ENCODE assay signal across 20 cellular contexts in genomic region chr2:69571189-69571588, GRCh38.
DNase-seq lines count a peak whose midpoint lies in the region; ATAC-seq and TF ChIP-seq lines count a peak whose summit lies in the region.
"Had no signal": no experiment of that assay in that cellular context is flagged by ENCODE, and none has a peak within 500 bp of the region (broad histone marks: within the 10 kb centered on the region; RNA-seq: fewer than 3 reads in every experiment).

No MANE protein-coding gene starts in this region.

- peaks cover 8% of the 10 kb centered on the region for H3K36me3 Mint-ChIP-seq in activated CD4-positive, alpha-beta T cell treated with anti-CD3 and anti-CD28 coated beads for 36 hours (ENCODE audit: low read depth)
- H3K36me3 Mint-ChIP-seq in CD8-positive, alpha-beta T cell, result peaks cover 26% of the 10 kb centered on the region
- peaks cover 26% of the 10 kb centered on the region for H3K36me3 Mint-ChIP-seq in activated CD8-positive, alpha-beta T cell treated with anti-CD3 and anti-CD28 coated beads, Interleukin-2, amount 10 ng/mL, durations not matched to agents 7 days and 5 days (ENCODE audit: low read depth)
- peaks cover 0 to 44% (median 0%) of the 10 kb centered on the region in 3 donors for H3K36me3 Mint-ChIP-seq in naive thymus-derived CD8-positive, alpha-beta T cell
- H3K36me3 Mint-ChIP-seq: WTC11 had no signal

- H3K9me3 ChIP-seq in CD8-positive, alpha-beta T cell (ENCODE audit: low read length), result no peaks in the 10 kb centered on the region
- H3K9me3 ChIP-seq in adrenal gland (replicated peaks in 1 of 3), result no peaks in the 10 kb centered on the region
- H3K9me3 ChIP-seq: BLaER1, esophagus muscularis mucosa, gastrocnemius medialis had no signal

- CTCF ChIA-PET in activated CD4-positive, alpha-beta T cell treated with anti-CD3 and anti-CD28 coated beads for 36 hours (lab: Charles Lee), result interaction anchor here (0.7 to 1.6 kb wide), 7 partner anchors 9 to 154 kb away, joined by 3 to 5 read pairs (median 4); no protein-coding TSS in a partner anchor
- CTCF ChIA-PET in CD8-positive, alpha-beta T cell (lab: Charles Lee), result interaction anchor here (0.7 to 1.9 kb wide), 3 partner anchors 11 to 251 kb away, joined by 4 to 8 read pairs (median 7); no protein-coding TSS in a partner anchor
- CTCF ChIA-PET in activated CD8-positive, alpha-beta T cell treated with anti-CD3 and anti-CD28 coated beads, Interleukin-2, amount 10 ng/mL, durations not matched to agents 7 days and 5 days (lab: Charles Lee), result interaction anchor here (0.6 to 8.8 kb wide), 6 partner anchors 11 to 154 kb away, joined by 3 to 219 read pairs (median 3); no protein-coding TSS in a partner anchor

- intact Hi-C loops in activated CD4-positive, alpha-beta T cell treated with anti-CD3 and anti-CD28 coated beads for 36 hours (cut with DNase I, micrococcal nuclease), result no loop called here
- intact Hi-C loops in CD8-positive, alpha-beta T cell (cut with DNase I, micrococcal nuclease), result no loop called here
- intact Hi-C loops in adrenal gland (cut with DNase I), result loop anchor here in 1 of 2 donors (10.0 kb wide), 1 partner anchor 74 kb away; the partner anchor contains the start of gene AAK1

- H3K9me3 Mint-ChIP-seq in activated CD4-positive, alpha-beta T cell treated with anti-CD3 and anti-CD28 coated beads for 36 hours (ENCODE audit: low read depth), result no peaks in the 10 kb centered on the region
- no peaks in the 10 kb centered on the region for H3K9me3 Mint-ChIP-seq in CD8-positive, alpha-beta T cell
- H3K9me3 Mint-ChIP-seq in activated CD8-positive, alpha-beta T cell treated with anti-CD3 and anti-CD28 coated beads, Interleukin-2, amount 10 ng/mL, durations not matched to agents 7 days and 5 days (ENCODE audit: insufficient read depth), result no peaks in the 10 kb centered on the region
- H3K9me3 Mint-ChIP-seq in naive thymus-derived CD8-positive, alpha-beta T cell, result no peaks in the 10 kb centered on the region
- H3K9me3 Mint-ChIP-seq: WTC11 had no signal

- no peaks in the 10 kb centered on the region for H3K27me3 Mint-ChIP-seq in activated CD4-positive, alpha-beta T cell treated with anti-CD3 and anti-CD28 coated beads for 36 hours
- H3K27me3 Mint-ChIP-seq in CD8-positive, alpha-beta T cell (ENCODE audit: low read depth), result no peaks in the 10 kb centered on the region
- H3K27me3 Mint-ChIP-seq in activated CD8-positive, alpha-beta T cell treated with anti-CD3 and anti-CD28 coated beads, Interleukin-2, amount 10 ng/mL, durations not matched to agents 7 days and 5 days (ENCODE audit: low read depth), result no peaks in the 10 kb centered on the region
- no peaks in the 10 kb centered on the region for H3K27me3 Mint-ChIP-seq in naive thymus-derived CD8-positive, alpha-beta T cell

- DNase-seq in activated CD4-positive, alpha-beta T cell treated with anti-CD3 and anti-CD28 coated beads for 36 hours, result no peak
- no peak for DNase-seq in activated CD4-positive, alpha-beta T cell treated with anti-CD3 and anti-CD28 coated beads, Interleukin-2, amount 50 U/mL, for 1 hour
- no peak for DNase-seq in CD8-positive, alpha-beta T cell
- no peak for DNase-seq in activated CD8-positive, alpha-beta T cell treated with anti-CD3 and anti-CD28 coated beads, Interleukin-2, amount 10 ng/mL, durations not matched to agents 7 days and 5 days
- DNase-seq in naive thymus-derived CD8-positive, alpha-beta T cell, result no peak
- DNase-seq in adrenal gland (no peak), DMS153 treated with DMSO at 0.1 percent for 48 hours (lab: John Stamatoyannopoulos, UW; ENCODE audit: unreplicated experiment) (no peak)
- DNase-seq: amygdala, DMS53, GOT3, NCI-H187, NCI-H2227 treated with DMSO at 0.1 percent for 48 hours, right cardiac atrium, SHP77 had no signal

- H3K36me3 ChIP-seq in CD8-positive, alpha-beta T cell (ENCODE audit: insufficient read depth, low read length), result no peaks in the 10 kb centered on the region
- H3K36me3 ChIP-seq in adrenal gland (replicated peaks in 1 of 2), result no peaks in the 10 kb centered on the region
- H3K36me3 ChIP-seq: cardiac muscle cell, esophagus muscularis mucosa, gastrocnemius medialis had no signal

- peaks cover 76% of the 10 kb centered on the region for H3K4me1 Mint-ChIP-seq in activated CD4-positive, alpha-beta T cell treated with anti-CD3 and anti-CD28 coated beads for 36 hours
- peaks cover 83% of the 10 kb centered on the region for H3K4me1 Mint-ChIP-seq in CD8-positive, alpha-beta T cell (ENCODE audit: low read depth)
- peaks cover 55% of the 10 kb centered on the region for H3K4me1 Mint-ChIP-seq in activated CD8-positive, alpha-beta T cell treated with anti-CD3 and anti-CD28 coated beads, Interleukin-2, amount 10 ng/mL, durations not matched to agents 7 days and 5 days (ENCODE audit: low read depth)
- H3K4me1 Mint-ChIP-seq in naive thymus-derived CD8-positive, alpha-beta T cell, result peaks cover 59 to 93% (median 86%) of the 10 kb centered on the region in 4 donors

- TF ChIP-seq CTCF in CD8-positive, alpha-beta T cell (IDR thresholded peaks at IDR 0.05), result no peak
- TF ChIP-seq CTCF in adrenal gland (IDR thresholded peaks at IDR 0.05), result no peak

- H3K4me1 ChIP-seq in CD8-positive, alpha-beta T cell (ENCODE audit: insufficient read depth, low read length), result peaks cover 71% of the 10 kb centered on the region
- H3K4me1 ChIP-seq in adrenal gland (replicated peaks in 1 of 2), result peaks cover 0 to 26% of the 10 kb centered on the region in 2 donors

- no peak overlapping the region for H3K27ac ChIP-seq in CD8-positive, alpha-beta T cell (ENCODE audit: low read depth, low read length)
- no peak overlapping the region for H3K27ac ChIP-seq in adrenal gland
- H3K27ac ChIP-seq: BLaER1, cardiac muscle cell, esophagus muscularis mucosa had no signal

- H3K27ac Mint-ChIP-seq in activated CD4-positive, alpha-beta T cell treated with anti-CD3 and anti-CD28 coated beads for 36 hours, result peak overlapping the region; percentile 19
- peak overlapping the region; percentile 91 for H3K27ac Mint-ChIP-seq in CD8-positive, alpha-beta T cell
- peak overlapping the region; percentile 53 for H3K27ac Mint-ChIP-seq in activated CD8-positive, alpha-beta T cell treated with anti-CD3 and anti-CD28 coated beads, Interleukin-2, amount 10 ng/mL, durations not matched to agents 7 days and 5 days
- H3K27ac Mint-ChIP-seq in naive thymus-derived CD8-positive, alpha-beta T cell, result peak overlapping the region; percentile 21 to 90 (median 82)
- H3K27ac Mint-ChIP-seq: WTC11 had no signal

- peak; percentile 17 for ATAC-seq in activated CD4-positive, alpha-beta T cell treated with anti-CD3 and anti-CD28 coated beads for 36 hours
- ATAC-seq in CD8-positive, alpha-beta T cell, result peak; percentile 48
- peak; percentile 64 for ATAC-seq in activated CD8-positive, alpha-beta T cell treated with anti-CD3 and anti-CD28 coated beads, Interleukin-2, amount 10 ng/mL, durations not matched to agents 7 days and 5 days
- peak; percentile 43 to 69 for ATAC-seq in naive thymus-derived CD8-positive, alpha-beta T cell
- ATAC-seq in HG02763 (IDR thresholded peaks at IDR 0.05; ENCODE audit: unreplicated experiment), result no peak
- ATAC-seq: right cardiac atrium, WTC11 had no signal

- no peak overlapping the region for H3K4me3 Mint-ChIP-seq in activated CD4-positive, alpha-beta T cell treated with anti-CD3 and anti-CD28 coated beads for 36 hours
- H3K4me3 Mint-ChIP-seq in CD8-positive, alpha-beta T cell, result peak overlapping the region; percentile 47
- H3K4me3 Mint-ChIP-seq in activated CD8-positive, alpha-beta T cell treated with anti-CD3 and anti-CD28 coated beads, Interleukin-2, amount 10 ng/mL, durations not matched to agents 7 days and 5 days, result no peak overlapping the region
- H3K4me3 Mint-ChIP-seq in naive thymus-derived CD8-positive, alpha-beta T cell, result peak overlapping the region in 8 of 10 donors; percentile 25 to 80 (median 48)
- H3K4me3 Mint-ChIP-seq: WTC11 had no signal

- no peaks in the 10 kb centered on the region for H3K27me3 ChIP-seq in CD8-positive, alpha-beta T cell (ENCODE audit: insufficient read depth, low read length)
- no peaks in the 10 kb centered on the region for H3K27me3 ChIP-seq in adrenal gland
- H3K27me3 ChIP-seq: BLaER1, cardiac muscle cell, esophagus muscularis mucosa, gastrocnemius medialis had no signal

- no peak overlapping the region for H3K4me3 ChIP-seq in CD8-positive, alpha-beta T cell (ENCODE audit: low read depth, low read length)
- no peak overlapping the region for H3K4me3 ChIP-seq in adrenal gland
- H3K4me3 ChIP-seq: BLaER1, cardiac muscle cell, esophagus muscularis mucosa, gastrocnemius medialis had no signal

- 98 to 100% (median 100%) methylated on average over 1 of the region's 1 CpG for WGBS in adrenal gland, 4 donors

- POLR2A ChIA-PET in activated CD4-positive, alpha-beta T cell treated with anti-CD3 and anti-CD28 coated beads for 36 hours (lab: Charles Lee), result no interaction called here
- POLR2A ChIA-PET in CD8-positive, alpha-beta T cell (lab: Charles Lee), result interaction anchor here (0.6 to 2.2 kb wide), 9 partner anchors 9 to 427 kb away, joined by 3 to 7 read pairs (median 4); partner anchors contain the start of gene NFU1
- POLR2A ChIA-PET in activated CD8-positive, alpha-beta T cell treated with anti-CD3 and anti-CD28 coated beads, Interleukin-2, amount 10 ng/mL, durations not matched to agents 7 days and 5 days (lab: Charles Lee), result interaction anchor here (0.5 to 1.0 kb wide), 2 partner anchors 148 to 658 kb away, joined by 4 read pairs; no protein-coding TSS in a partner anchor
- POLR2A ChIA-PET in naive thymus-derived CD8-positive, alpha-beta T cell (lab: Charles Lee), result interaction anchor here (1.9 kb wide), 1 partner anchor 73 kb away, joined by 5 read pairs; the partner anchor contains the start of gene AAK1

- no peak for TF ChIP-seq POLR2A in adrenal gland (IDR thresholded peaks at IDR 0.05)

Comparison
In these comparisons a context has a peak if more than half of its experiments do, and no peak if none do; other contexts are left out.
1. H3K27ac Mint-ChIP-seq: peak in every context shown above with its lines; median percentile 91 in CD8-positive, alpha-beta T cell; 82 in naive thymus-derived CD8-positive, alpha-beta T cell; 53 in activated CD8-positive, alpha-beta T cell treated with anti-CD3 and anti-CD28 coated beads, Interleukin-2, amount 10 ng/mL, durations not matched to agents 7 days and 5 days; 19 in activated CD4-positive, alpha-beta T cell treated with anti-CD3 and anti-CD28 coated beads for 36 hours.
2. H3K4me3 Mint-ChIP-seq: peak in CD8-positive, alpha-beta T cell (single experiment) and naive thymus-derived CD8-positive, alpha-beta T cell (8 of 10); none in activated CD4-positive, alpha-beta T cell treated with anti-CD3 and anti-CD28 coated beads for 36 hours (single experiment) and activated CD8-positive, alpha-beta T cell treated with anti-CD3 and anti-CD28 coated beads, Interleukin-2, amount 10 ng/mL, durations not matched to agents 7 days and 5 days (single experiment).